ENCODE assay signal across 8 cellular contexts in the genomic region with DNA sequence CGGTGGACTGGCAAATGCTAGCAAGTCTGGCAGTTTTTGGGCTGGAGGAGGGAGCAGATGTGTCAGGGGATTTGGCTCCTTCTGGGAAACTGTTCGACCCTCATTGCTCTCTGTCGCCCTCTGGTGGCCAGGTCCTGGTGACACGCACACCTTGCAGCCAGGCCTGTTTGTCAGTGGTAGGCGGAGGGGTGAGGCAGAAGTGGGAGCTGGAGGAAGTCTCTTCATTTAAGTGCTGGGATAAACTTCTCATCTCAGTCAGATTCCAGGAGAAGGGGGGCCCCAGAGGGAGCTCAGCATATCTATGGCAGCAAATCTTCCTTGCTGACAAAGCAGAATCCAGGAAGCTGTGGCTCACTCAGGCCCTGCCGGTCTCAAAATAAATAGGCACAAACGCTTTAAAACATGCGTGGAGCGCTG.
DNase-seq lines count a peak whose midpoint lies in the region; ATAC-seq and TF ChIP-seq lines count a peak whose summit lies in the region.

No MANE protein-coding gene starts in this region.

- intact Hi-C loops in heart left ventricle (cut with DNase I) (loop anchor here (2.0 to 10.0 kb wide), 15 partner anchors 32 to 704 kb away; a partner anchor contains a TSS), prostate gland (cut with DNase I) (loop anchor here (5.0 kb wide), 3 partner anchors 46 to 381 kb away; a partner anchor contains a TSS), vagina (cut with DNase I) (no loop called here)

- H3K4me3 ChIP-seq in MM.1S (ENCODE audit: low read length) (no peak overlapping the region), heart left ventricle (peak overlapping the region in 8 of 12 donors; percentile 5 to 42 (median 27)), prostate gland (no peak overlapping the region), vagina (no peak overlapping the region)

- H3K4me1 ChIP-seq in MM.1S (ENCODE audit: low read length) (no peaks in the 10 kb centered on the region), heart left ventricle (peaks cover 0 to 12% (median 1%) of the 10 kb centered on the region in 12 donors), prostate gland (replicated peaks) (no peaks in the 10 kb centered on the region), vagina (no peaks in the 10 kb centered on the region)

- no peak overlapping the region for H2AFZ ChIP-seq in MM.1S (ENCODE audit: low read length)

- DNase-seq in ELF-1 (ENCODE audit: low read depth, low spot score) (peak; percentile 93), H4 (ENCODE audit: low spot score) (peak; percentile 77), MM.1S (peak; percentile 67), SK-MEL-5 (ENCODE audit: low read depth, low spot score) (peak; percentile 87), heart left ventricle (peak; percentile 79 to 93 (median 85)), prostate gland (ENCODE audit: low spot score) (peak; percentile 82), vagina (ENCODE audit: extremely low spot score in 2 of 2) (no peak)
- DNase-seq in activated naive CD8-positive, alpha-beta T cell treated with anti-CD3 and anti-CD28 coated beads for 36 hours: peak; percentile 71

- no peaks in the 10 kb centered on the region for H3K79me2 ChIP-seq in MM.1S (ENCODE audit: low read length)

- no peaks in the 10 kb centered on the region for H3K9me2 ChIP-seq in MM.1S (replicated peaks; ENCODE audit: insufficient read depth, low read length)

- no peak overlapping the region for H3K9ac ChIP-seq in MM.1S (ENCODE audit: low read length)

- H3K36me3 ChIP-seq in MM.1S (replicated peaks; ENCODE audit: insufficient read depth, low read length): no peaks in the 10 kb centered on the region
- H3K36me3 ChIP-seq in heart left ventricle: no peaks in the 10 kb centered on the region
- no peaks in the 10 kb centered on the region for H3K36me3 ChIP-seq in prostate gland
- no peaks in the 10 kb centered on the region for H3K36me3 ChIP-seq in vagina

- no peak overlapping the region for H3K27ac Mint-ChIP-seq in activated naive CD8-positive, alpha-beta T cell treated with anti-CD3 and anti-CD28 coated beads for 36 hours

- H3K27ac ChIP-seq in MM.1S (ENCODE audit: low read length): no peak overlapping the region
- peak overlapping the region in 4 of 12 donors; percentile 42 to 64 (median 62) for H3K27ac ChIP-seq in heart left ventricle
- no peak overlapping the region for H3K27ac ChIP-seq in prostate gland
- no peak overlapping the region for H3K27ac ChIP-seq in vagina

- WGBS in heart left ventricle, 4 donors: 18 to 24% (median 22%) methylated on average over 9 of the region's 9 CpGs
- 48% methylated on average over 9 of the region's 9 CpGs for WGBS in prostate gland

- H3K9me3 Mint-ChIP-seq in activated naive CD8-positive, alpha-beta T cell treated with anti-CD3 and anti-CD28 coated beads for 36 hours: no peaks in the 10 kb centered on the region

- no peaks in the 10 kb centered on the region for H3F3A ChIP-seq in MM.1S (ENCODE audit: insufficient read depth, low read length)

- in situ Hi-C loops in SK-MEL-5 (cut with HindIII; ENCODE audit: low pct_unique_long_range_greater_than_20kb, low sequenced_read_pairs): no loop called here

- no peak overlapping the region for H3K4me3 Mint-ChIP-seq in activated naive CD8-positive, alpha-beta T cell treated with anti-CD3 and anti-CD28 coated beads for 36 hours

- no peak overlapping the region for H3K4me2 ChIP-seq in MM.1S (ENCODE audit: low read depth, low read length)

- peak; percentile 96 for TF ChIP-seq CTCF in MM.1S (IDR thresholded peaks at IDR 0.05; ENCODE audit: low read length)
- TF ChIP-seq CTCF in heart left ventricle (IDR thresholded peaks at IDR 0.05): peak; percentile 86 to 97 (median 92)
- peak; percentile 89 to 98 (median 92) for TF ChIP-seq CTCF in prostate gland (IDR thresholded peaks at IDR 0.05)
- peak; percentile 71 to 93 (median 84) for TF ChIP-seq CTCF in vagina (IDR thresholded peaks at IDR 0.05)

- H3K36me3 Mint-ChIP-seq in activated naive CD8-positive, alpha-beta T cell treated with anti-CD3 and anti-CD28 coated beads for 36 hours: no peaks in the 10 kb centered on the region

- peaks cover 3% of the 10 kb centered on the region for H3K4me1 Mint-ChIP-seq in activated naive CD8-positive, alpha-beta T cell treated with anti-CD3 and anti-CD28 coated beads for 36 hours

- H3K27me3 Mint-ChIP-seq in activated naive CD8-positive, alpha-beta T cell treated with anti-CD3 and anti-CD28 coated beads for 36 hours: peaks cover 12% of the 10 kb centered on the region

- H3K27me3 ChIP-seq in MM.1S (replicated peaks; ENCODE audit: insufficient read depth, low read length): no peaks in the 10 kb centered on the region
- H3K27me3 ChIP-seq in heart left ventricle: no peaks in the 10 kb centered on the region
- no peaks in the 10 kb centered on the region for H3K27me3 ChIP-seq in prostate gland (replicated peaks; ENCODE audit: insufficient read depth)
- H3K27me3 ChIP-seq in vagina: no peaks in the 10 kb centered on the region

- TF ChIP-seq POLR2A in heart left ventricle (IDR thresholded peaks at IDR 0.05): no peak
- TF ChIP-seq POLR2A in prostate gland (IDR thresholded peaks at IDR 0.05): no peak
- TF ChIP-seq POLR2A in vagina (IDR thresholded peaks at IDR 0.05): no peak

- no peaks in the 10 kb centered on the region for H4K20me1 ChIP-seq in MM.1S (ENCODE audit: insufficient read depth, low read length)

- H3K9me3 ChIP-seq in MM.1S (replicated peaks; ENCODE audit: insufficient read depth, low read length) (no peaks in the 10 kb centered on the region), heart left ventricle (no peaks in the 10 kb centered on the region), prostate gland (no peaks in the 10 kb centered on the region), vagina (no peaks in the 10 kb centered on the region)

- peak; percentile 80 to 92 (median 92) for ATAC-seq in heart left ventricle

Comparison
In these comparisons a context has a peak if more than half of its experiments do, and no peak if none do; other contexts are left out.
1. DNase-seq: peak in ELF-1 (single experiment), H4 (single experiment), MM.1S (single experiment), SK-MEL-5 (single experiment), activated naive CD8-positive, alpha-beta T cell treated with anti-CD3 and anti-CD28 coated beads for 36 hours (single experiment), heart left ventricle (5 of 5) and prostate gland (single experiment); none in vagina (0 of 2).
2. H3K4me3 ChIP-seq: peak in heart left ventricle (8 of 12); none in MM.1S (single experiment), prostate gland (0 of 2) and vagina (0 of 2).
3. Peak in every context shown above with its lines, with median percentiles within 50 percentile points of each other: CTCF ChIP-seq.